In the genomic region with DNA sequence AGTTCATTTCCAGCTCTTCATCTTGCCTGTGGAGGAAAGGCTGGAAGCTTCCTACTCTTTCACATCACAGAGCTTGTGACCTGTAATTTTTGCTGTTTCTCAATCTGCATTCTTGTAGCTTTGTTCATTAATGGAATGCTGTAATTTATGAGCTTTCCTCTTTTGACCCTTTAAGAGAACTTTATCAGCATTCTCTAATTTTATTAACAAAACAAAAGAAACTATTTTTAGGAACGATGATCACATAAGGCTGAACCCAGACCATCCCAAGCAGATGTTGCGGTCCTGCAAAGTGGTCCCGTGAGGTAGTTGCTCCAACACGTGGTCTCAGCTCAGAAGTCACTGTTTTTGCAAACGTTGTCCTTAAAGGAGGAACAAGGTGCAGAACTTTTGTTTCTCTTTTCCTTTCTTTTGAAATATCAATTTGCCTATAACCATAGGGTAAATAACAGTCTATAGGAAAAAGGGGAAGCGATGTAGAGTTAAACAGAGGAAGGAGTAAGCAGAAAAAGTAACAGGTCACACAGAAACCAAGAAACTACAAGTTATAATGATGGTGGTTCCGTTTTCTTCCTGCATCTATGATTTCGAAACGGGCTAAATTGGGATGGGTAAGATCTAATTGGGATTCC, we compare ENCODE assay signal across 8 cellular contexts.
DNase-seq lines count a peak whose midpoint lies in the region; ATAC-seq lines count a peak whose summit lies in the region.

No MANE protein-coding gene starts in this region.

- ATAC-seq in GM18498 (IDR thresholded peaks at IDR 0.05; ENCODE audit: unreplicated experiment) (peak; percentile 74), HG02588 (IDR thresholded peaks at IDR 0.05; ENCODE audit: unreplicated experiment) (peak; percentile 69), GM18907 (IDR thresholded peaks at IDR 0.05; ENCODE audit: unreplicated experiment) (no peak)

- DNase-seq in NOMO-1 treated with dmso at 0.1 percent for 144 hours (lab: John Stamatoyannopoulos, UW; ENCODE audit: unreplicated experiment) (peak; percentile 81), medulla oblongata (ENCODE audit: extremely low spot score) (peak; percentile 37), OCI-M1 (lab: John Stamatoyannopoulos, UW) (no peak), NCI-H1048 (lab: John Stamatoyannopoulos, UW) (no peak)
- no peak for DNase-seq in activated naive CD4-positive, alpha-beta T cell (lab: John Stamatoyannopoulos, UW)

Comparison
In these comparisons a context has a peak if more than half of its experiments do, and no peak if none do; other contexts are left out.
1. DNase-seq: peak in NOMO-1 treated with dmso at 0.1 percent for 144 hours (single experiment) and medulla oblongata (single experiment); none in OCI-M1 (single experiment), activated naive CD4-positive, alpha-beta T cell (0 of 4) and NCI-H1048 (single experiment).